ENCODE assay signal across 25 cellular contexts in the genomic region with DNA sequence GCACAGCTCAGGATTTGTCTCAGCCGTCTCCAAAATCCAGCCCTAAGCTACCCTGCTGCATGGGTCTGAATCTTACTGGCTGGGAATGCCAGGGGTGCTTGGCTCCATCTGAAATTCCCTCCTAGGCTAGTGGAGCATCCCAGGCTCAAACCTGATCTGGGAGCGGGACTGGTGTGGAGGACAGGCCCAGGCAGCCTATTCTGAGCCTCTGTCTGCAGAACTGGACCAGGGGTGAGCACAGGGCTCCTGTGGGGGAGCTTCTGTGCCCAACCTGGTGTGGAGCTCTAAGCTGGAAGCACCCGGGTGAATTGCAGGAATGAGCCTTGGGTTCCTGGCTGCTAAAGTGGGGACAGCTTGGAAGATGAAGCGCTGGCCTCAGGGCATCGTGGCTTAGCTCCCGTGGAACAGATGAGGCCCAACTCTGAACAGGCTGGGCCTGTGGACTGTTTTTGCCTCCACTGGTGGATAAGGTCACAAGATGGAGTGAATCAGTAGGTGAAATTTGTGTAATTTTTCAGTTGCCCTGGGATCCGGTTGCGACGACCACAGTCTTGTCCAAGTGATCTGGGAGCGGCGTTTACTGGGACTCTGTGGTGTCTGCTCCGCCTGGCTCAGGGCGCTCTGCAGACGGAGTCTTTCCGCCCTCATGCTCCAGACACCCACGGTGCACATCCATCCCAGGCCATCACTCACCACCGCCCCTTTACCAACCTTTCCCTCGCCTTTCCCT.
"Had no signal": no experiment of that assay in that cellular context is flagged by ENCODE, and none has a peak within 500 bp of the region (broad histone marks: within the 10 kb centered on the region; RNA-seq: fewer than 3 reads in every experiment).

No MANE protein-coding gene starts in this region.

- H3K9me3 ChIP-seq: body of pancreas, neutrophil, pancreas, suprapubic skin, transverse colon had no signal

- ATAC-seq: activated CD8-positive, alpha-beta T cell treated with anti-CD3 and anti-CD28 coated beads for 36 hours; activated naive CD8-positive, alpha-beta T cell treated with anti-CD3 and anti-CD28 coated beads, Interleukin-2, amount 50 U/mL, for 24 hours; activated T-cell treated with anti-CD3 and anti-CD28 coated beads, Interleukin-2, amount 50 U/mL, for 72 hours; body of pancreas; esophagus mucosa; left ventricle myocardium superior; pancreas; right cardiac atrium had no signal

- H3K27me3 ChIP-seq: body of pancreas, cardiac muscle cell, neutrophil, pancreas, suprapubic skin, transverse colon had no signal

- H3K4me1 ChIP-seq: body of pancreas, pancreas, suprapubic skin, transverse colon had no signal

- DNase-seq: activated CD4-positive, alpha-beta T cell treated with anti-CD3 and anti-CD28 coated beads, Interleukin-2, amount 10 ng/mL, durations not matched to agents 7 days and 5 days; activated CD4-positive, CD25-positive, alpha-beta regulatory T cell treated with anti-CD3 and anti-CD28 coated beads, Interleukin-2, amount 50 U/mL, for 72 hours; activated CD8-positive, alpha-beta T cell treated with anti-CD3 and anti-CD28 coated beads for 36 hours; activated effector memory CD4-positive, alpha-beta T cell treated with Interleukin-2 at 50 U/mL for 16 hours; activated naive CD4-positive, alpha-beta T cell treated with anti-CD3 and anti-CD28 coated beads, Interleukin-2, amount 50 U/mL, for 16 hours; activated naive CD8-positive, alpha-beta T cell treated with anti-CD3 and anti-CD28 coated beads, Interleukin-2, amount 50 U/mL, for 24 hours; activated T-cell treated with anti-CD3 and anti-CD28 coated beads, Interleukin-2, amount 50 U/mL, for 72 hours; body of pancreas; effector CD8-positive, alpha-beta T cell; foreskin melanocyte; immature natural killer cell; kidney glomerular epithelial cell; left ventricle myocardium superior; mammary epithelial cell; midbrain; pancreas; right cardiac atrium; stimulated activated CD4-positive, alpha-beta T cell treated with anti-CD3 and anti-CD28 coated beads, Interleukin-1b, Interleukin-23, amount 100 ng/mL, for 48 hours; T-helper 1 cell; transverse colon; WERI-Rb-1 had no signal

- H3K4me3 ChIP-seq: body of pancreas, cardiac muscle cell, pancreas, suprapubic skin, transverse colon had no signal

- H3K36me3 ChIP-seq: cardiac muscle cell, neutrophil, pancreas, suprapubic skin, transverse colon, WERI-Rb-1 had no signal

- H3K27ac ChIP-seq: body of pancreas, cardiac muscle cell, neutrophil, pancreas, suprapubic skin, transverse colon, WERI-Rb-1 had no signal
